Comparison of ENCODE assay signal across 8 cellular contexts in the genomic region with DNA sequence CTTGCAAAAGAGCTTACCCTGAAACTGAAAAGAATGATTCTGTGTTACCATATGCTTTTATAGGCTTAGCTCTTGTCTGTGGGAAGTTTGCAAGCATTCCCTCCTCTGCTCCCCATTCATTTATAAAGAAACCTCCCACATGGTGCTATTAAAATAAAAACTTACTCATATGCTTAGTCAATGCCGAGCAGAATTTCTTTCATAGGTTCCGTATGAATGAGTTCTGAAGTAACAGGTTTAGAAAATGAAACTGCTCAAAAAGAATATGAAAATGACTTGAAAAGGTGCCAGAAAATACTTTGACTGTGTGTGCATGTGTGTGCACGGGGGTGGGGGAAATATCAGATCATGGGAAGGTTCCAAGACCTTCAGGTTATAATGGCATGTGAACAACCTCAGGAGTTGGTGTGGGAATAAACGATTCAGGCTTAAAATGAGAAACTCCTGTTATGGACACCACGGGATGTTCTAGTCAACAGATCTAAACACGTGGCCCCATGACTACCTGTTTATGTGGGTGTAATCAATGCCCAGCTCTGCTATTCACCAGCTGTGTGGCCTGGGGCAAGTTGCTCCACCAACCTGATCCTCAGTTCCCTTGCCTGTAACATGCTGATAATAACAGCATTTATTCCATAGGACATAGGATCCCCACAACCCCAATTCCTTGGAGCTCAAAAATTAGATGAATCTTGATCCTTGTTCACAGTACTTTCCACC.
A peak's percentile ranks its signal among the peaks of the same experiment; 100 is the strongest.
DNase-seq lines count a peak whose midpoint lies in the region; ATAC-seq and TF ChIP-seq lines count a peak whose summit lies in the region.
"Not testable (repeated sequence)": the region's sequence is repeated elsewhere in the genome, so short reads cannot be mapped to it uniquely, and the experiment has no call there.

No MANE protein-coding gene starts in this region.

- not testable (repeated sequence) for TF ChIP-seq CTCF in KMS-11 (conservative IDR thresholded peaks at IDR 0.05; ENCODE audit: low read depth, low read length)

- H3K27me3 Mint-ChIP-seq in activated CD4-positive, alpha-beta T cell treated with anti-CD3 and anti-CD28 coated beads for 36 hours; activated naive CD8-positive, alpha-beta T cell treated with anti-CD3 and anti-CD28 coated beads, Interleukin-2, amount 50 U/mL, for 24 hours; naive B cell; stimulated activated memory B cell treated with anti-CD40 and anti-IgM and Interleukin-4, amounts not matched to agents 10 μg/mL and 1 μg/mL and 100 μg/mL, for 72 hours: not testable (repeated sequence)

- H3K4me3 Mint-ChIP-seq in activated CD4-positive, alpha-beta T cell treated with anti-CD3 and anti-CD28 coated beads for 36 hours; activated naive CD8-positive, alpha-beta T cell treated with anti-CD3 and anti-CD28 coated beads, Interleukin-2, amount 50 U/mL, for 24 hours; naive B cell; stimulated activated memory B cell treated with anti-CD40 and anti-IgM and Interleukin-4, amounts not matched to agents 10 μg/mL and 1 μg/mL and 100 μg/mL, for 72 hours: not testable (repeated sequence)

- H3K27me3 ChIP-seq in GM23248 (replicated peaks; ENCODE audit: insufficient read depth); KMS-11 (ENCODE audit: insufficient read depth, low read depth): not testable (repeated sequence)

- H3K9me3 ChIP-seq in GM23248 (ENCODE audit: low read depth): not testable (repeated sequence)

- not testable (repeated sequence) for H3K79me2 ChIP-seq in GM23248 (ENCODE audit: insufficient read depth); KMS-11 (ENCODE audit: insufficient read depth, low read depth)

- intact Hi-C loops in activated CD4-positive, alpha-beta T cell treated with anti-CD3 and anti-CD28 coated beads for 36 hours (cut with DNase I, micrococcal nuclease): not testable (repeated sequence)

- H3K4me2 ChIP-seq in GM23248 (ENCODE audit: unreplicated experiment): not testable (repeated sequence)
- H3K4me2 ChIP-seq in KMS-11: peak overlapping the region; percentile 83; the same call in 1 of the 2 replicates

- peak; percentile 3 for DNase-seq in GM23248
- DNase-seq in activated CD4-positive, alpha-beta T cell treated with anti-CD3 and anti-CD28 coated beads for 36 hours: peak; percentile 40
- DNase-seq in activated naive CD8-positive, alpha-beta T cell treated with anti-CD3 and anti-CD28 coated beads, Interleukin-2, amount 50 U/mL, for 24 hours: peak; percentile 18
- DNase-seq in naive B cell: not testable (repeated sequence)

- POLR2A ChIA-PET in activated CD4-positive, alpha-beta T cell treated with anti-CD3 and anti-CD28 coated beads for 36 hours (lab: Charles Lee): not testable (repeated sequence)

- 70% methylated on average over 4 to 5 of the region's 6 CpGs for WGBS in GM23248 (ENCODE audit: low coverage in 1 of 2, low lambda C conversion rate in 2 of 2, missing lambda C conversion rate in 2 of 2), 2 experiments

- H3K4me3 ChIP-seq in GM23248; KMS-11 (IDR thresholded peaks at IDR 0.05; ENCODE audit: insufficient read depth, low read depth, low read length): not testable (repeated sequence)

- not testable (repeated sequence) for H3K27ac ChIP-seq in GM23248, KMS-11

- ATAC-seq in GM18907 (IDR thresholded peaks at IDR 0.05; ENCODE audit: unreplicated experiment) (peak; percentile 77), HG03060 (IDR thresholded peaks at IDR 0.05; ENCODE audit: low read depth, unreplicated experiment) (peak; percentile 67), naive B cell (ENCODE audit: low read depth in 2 of 2) (peak; percentile 72 to 82)
- peak; percentile 93 for ATAC-seq in activated CD4-positive, alpha-beta T cell treated with anti-CD3 and anti-CD28 coated beads for 36 hours
- ATAC-seq in activated naive CD8-positive, alpha-beta T cell treated with anti-CD3 and anti-CD28 coated beads, Interleukin-2, amount 50 U/mL, for 24 hours: peak; percentile 81
- ATAC-seq in stimulated activated memory B cell treated with anti-CD40 and anti-IgM and Interleukin-4, amounts not matched to agents 10 μg/mL and 1 μg/mL and 100 μg/mL, for 72 hours: peak; percentile 89

- H3F3A ChIP-seq in GM23248 (ENCODE audit: insufficient read depth): not testable (repeated sequence)

- H4K20me1 ChIP-seq in GM23248 (ENCODE audit: insufficient read depth); KMS-11 (ENCODE audit: insufficient read depth): not testable (repeated sequence)

- H3K9me3 Mint-ChIP-seq in activated CD4-positive, alpha-beta T cell treated with anti-CD3 and anti-CD28 coated beads for 36 hours (ENCODE audit: low read depth); activated naive CD8-positive, alpha-beta T cell treated with anti-CD3 and anti-CD28 coated beads, Interleukin-2, amount 50 U/mL, for 24 hours; naive B cell; stimulated activated memory B cell treated with anti-CD40 and anti-IgM and Interleukin-4, amounts not matched to agents 10 μg/mL and 1 μg/mL and 100 μg/mL, for 72 hours: not testable (repeated sequence)

- H3K9me2 ChIP-seq in GM23248 (ENCODE audit: insufficient read depth): not testable (repeated sequence)

- peaks cover 21% of the 10 kb centered on the region for H3K4me1 Mint-ChIP-seq in activated CD4-positive, alpha-beta T cell treated with anti-CD3 and anti-CD28 coated beads for 36 hours
- peaks cover 24% of the 10 kb centered on the region for H3K4me1 Mint-ChIP-seq in activated naive CD8-positive, alpha-beta T cell treated with anti-CD3 and anti-CD28 coated beads, Interleukin-2, amount 50 U/mL, for 24 hours
- not testable (repeated sequence) for H3K4me1 Mint-ChIP-seq in naive B cell
- peaks cover 13% of the 10 kb centered on the region for H3K4me1 Mint-ChIP-seq in stimulated activated memory B cell treated with anti-CD40 and anti-IgM and Interleukin-4, amounts not matched to agents 10 μg/mL and 1 μg/mL and 100 μg/mL, for 72 hours

- CTCF ChIA-PET in activated CD4-positive, alpha-beta T cell treated with anti-CD3 and anti-CD28 coated beads for 36 hours (lab: Charles Lee): not testable (repeated sequence)

- peaks cover 21% of the 10 kb centered on the region for H3K4me1 ChIP-seq in GM23248 (ENCODE audit: insufficient read depth)
- H3K4me1 ChIP-seq in KMS-11 (ENCODE audit: low read depth, poor library complexity, severe bottlenecking): not testable (repeated sequence)

- not testable (repeated sequence) for H3K9ac ChIP-seq in GM23248, KMS-11

- not testable (repeated sequence) for H3K27ac Mint-ChIP-seq in activated CD4-positive, alpha-beta T cell treated with anti-CD3 and anti-CD28 coated beads for 36 hours; activated naive CD8-positive, alpha-beta T cell treated with anti-CD3 and anti-CD28 coated beads, Interleukin-2, amount 50 U/mL, for 24 hours; naive B cell; stimulated activated memory B cell treated with anti-CD40 and anti-IgM and Interleukin-4, amounts not matched to agents 10 μg/mL and 1 μg/mL and 100 μg/mL, for 72 hours

- H2AFZ ChIP-seq in GM23248: not testable (repeated sequence)
- peak overlapping the region; percentile 59; the same call in 1 of the 2 replicates for H2AFZ ChIP-seq in KMS-11 (ENCODE audit: low read depth)

- not testable (repeated sequence) for H3K36me3 ChIP-seq in GM23248 (ENCODE audit: low read depth); KMS-11 (ENCODE audit: insufficient read depth)

- in situ Hi-C loops in GM23248 (cut with MboI): not testable (repeated sequence)

- H3K36me3 Mint-ChIP-seq in activated CD4-positive, alpha-beta T cell treated with anti-CD3 and anti-CD28 coated beads for 36 hours (ENCODE audit: low read depth); activated naive CD8-positive, alpha-beta T cell treated with anti-CD3 and anti-CD28 coated beads, Interleukin-2, amount 50 U/mL, for 24 hours (ENCODE audit: low read depth); naive B cell; stimulated activated memory B cell treated with anti-CD40 and anti-IgM and Interleukin-4, amounts not matched to agents 10 μg/mL and 1 μg/mL and 100 μg/mL, for 72 hours: not testable (repeated sequence)
